In the genomic region with DNA sequence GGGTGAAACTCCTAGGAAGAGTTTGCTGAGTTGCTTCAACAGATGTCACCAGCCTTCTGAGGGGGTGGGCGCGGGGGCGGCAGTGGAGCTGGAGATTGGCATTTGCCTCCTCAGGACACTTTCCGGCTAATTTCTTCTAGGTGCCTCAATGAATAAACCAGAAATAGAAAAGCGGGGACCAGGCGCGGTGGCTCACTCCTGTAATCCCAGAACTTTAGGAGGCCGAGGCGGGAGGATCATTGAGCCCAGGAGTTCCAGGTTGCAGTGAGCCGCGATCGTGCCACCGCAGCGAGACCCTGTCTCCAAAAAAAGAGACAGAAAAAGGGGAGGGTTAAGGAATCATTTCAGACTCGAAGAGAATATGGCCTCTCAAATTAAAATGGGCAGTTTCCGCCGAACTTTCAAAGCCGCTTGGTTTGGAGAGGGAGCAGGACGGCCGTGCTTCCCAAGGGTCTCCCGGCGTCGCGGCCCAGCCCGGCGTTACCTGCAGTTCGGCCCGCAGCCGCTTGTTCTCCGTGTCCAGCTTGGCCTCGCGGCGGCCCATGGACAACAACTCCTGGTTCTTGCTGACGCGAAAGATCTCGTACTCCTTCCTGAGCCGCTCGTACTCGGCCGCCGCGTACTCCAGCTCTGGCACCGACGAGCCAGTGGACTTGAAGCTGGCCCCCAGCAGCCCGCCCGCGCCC, we compare ENCODE assay signal across 8 cellular contexts. TPM values are rescaled to one million over a fixed set of nuclear protein-coding genes. Genes with fewer than 3 reads are reported as not detected.
DNase-seq lines count a peak whose midpoint lies in the region; ATAC-seq and TF ChIP-seq lines count a peak whose summit lies in the region.

No MANE protein-coding gene starts in this region.

- no peak overlapping the region for H2AK5ac ChIP-seq in trophoblast cell (ENCODE audit: low read length)

- H3K4me3 Mint-ChIP-seq in T-helper 2 cell treated with Interferon-gamma antibody and Interleukin-4, amounts not matched to agents 5 μg/mL and 100 μg/mL, for 36 hours, result peak overlapping the region; percentile 96

- H3K4me2 ChIP-seq in trophoblast cell (ENCODE audit: low read length), result peak overlapping the region; percentile 86

- peak; percentile 11 to 63 (median 56) for TF ChIP-seq CTCF in adrenal gland (IDR thresholded peaks at IDR 0.05)
- TF ChIP-seq CTCF in heart right ventricle (IDR thresholded peaks at IDR 0.05), result peak in 7 of 9 donors; percentile 12 to 53 (median 40)

- H3K79me2 ChIP-seq in trophoblast cell (ENCODE audit: control insufficient read depth, insufficient read depth, low read length, poor library complexity), result peaks cover 10% of the 10 kb centered on the region

- no peak for TF ChIP-seq POLR2A in adrenal gland (IDR thresholded peaks at IDR 0.05)

- 2 to 7% (median 3%) methylated on average over 24 to 47 of the region's 47 CpGs for WGBS in adrenal gland, 4 donors
- WGBS in heart right ventricle, 2 donors, result 3 to 4% methylated on average over 47 of the region's 47 CpGs
- no CpG with 5 or more reads among the region's 47 CpGs for WGBS in trophoblast cell (ENCODE audit: extremely low coverage, insufficient coverage, insufficient read length)

- peak overlapping the region; percentile 66 for H4K91ac ChIP-seq in trophoblast cell (ENCODE audit: low read depth, low read length)

- H3K27me3 ChIP-seq in adrenal gland (no peaks in the 10 kb centered on the region), heart right ventricle (no peaks in the 10 kb centered on the region), trophoblast cell (ENCODE audit: insufficient read depth, low read length) (no peaks in the 10 kb centered on the region)

- H3K36me3 ChIP-seq in adrenal gland (replicated peaks in 1 of 2) (peaks cover 0 to 21% of the 10 kb centered on the region in 2 donors), heart right ventricle (peaks cover 0 to 36% (median 16%) of the 10 kb centered on the region in 9 donors), trophoblast cell (ENCODE audit: control insufficient read depth in 1 of 2, insufficient read depth in 2 of 2, low read length in 2 of 2) (no peaks in the 10 kb centered on the region)

- peaks cover 10 to 42% of the 10 kb centered on the region in 2 donors for H3K4me1 ChIP-seq in adrenal gland (replicated peaks in 1 of 2)
- H3K4me1 ChIP-seq in heart right ventricle, result peaks cover 9 to 48% (median 37%) of the 10 kb centered on the region in 9 donors
- peaks cover 4 to 5% of the 10 kb centered on the region in 2 experiments for H3K4me1 ChIP-seq in trophoblast cell (ENCODE audit: control insufficient read depth in 1 of 2, insufficient read depth in 2 of 2, low read length in 2 of 2)

- H3K4me3 ChIP-seq in adrenal gland, result peak overlapping the region; percentile 5 to 96 (median 66)
- H3K4me3 ChIP-seq in heart right ventricle, result peak overlapping the region; percentile 32 to 95 (median 84)
- peak overlapping the region; percentile 100 for H3K4me3 ChIP-seq in trophoblast cell (ENCODE audit: low read depth, low read length)

- H3K79me1 ChIP-seq in trophoblast cell (ENCODE audit: low read length), result peaks cover 10% of the 10 kb centered on the region

- no peak for DNase-seq in T-helper 2 cell treated with Interferon-gamma antibody and Interleukin-4, amounts not matched to agents 5 μg/mL and 100 μg/mL, for 36 hours (ENCODE audit: low spot score)
- DNase-seq in T-helper 2 cell, result no peak
- DNase-seq in NCI-H774 (lab: John Stamatoyannopoulos, UW), result peak; percentile 53
- DNase-seq in adrenal gland, result peak; percentile 77 to 88 (median 83)
- DNase-seq in heart right ventricle, result peak; percentile 60 to 74
- DNase-seq in trophoblast cell, result peak; percentile 70 to 83
- no peak for DNase-seq in NCI-H187 treated with DMSO at 0.1 percent for 48 hours (lab: John Stamatoyannopoulos, UW)

- H2BK12ac ChIP-seq in trophoblast cell (ENCODE audit: low read length), result no peak overlapping the region

- intact Hi-C loops in adrenal gland (cut with DNase I), result no loop called here
- intact Hi-C loops in heart right ventricle (cut with DNase I), result loop anchor here in 8 of 10 donors (2.0 to 10.0 kb wide), 7 partner anchors 59 to 1766 kb away; partner anchors contain the start of genes CDV3 (in 6 of the 8), ANAPC13 (in 1 of the 8), CEP63 (in 1 of the 8) and UBA5 (in 1 of the 8)

- H3K9ac ChIP-seq in trophoblast cell (ENCODE audit: low read length), result peak overlapping the region; percentile 73

- peaks cover 20% of the 10 kb centered on the region for H3K36me3 Mint-ChIP-seq in T-helper 2 cell treated with Interferon-gamma antibody and Interleukin-4, amounts not matched to agents 5 μg/mL and 100 μg/mL, for 36 hours (ENCODE audit: low read depth)

- H3K4me1 Mint-ChIP-seq in T-helper 2 cell treated with Interferon-gamma antibody and Interleukin-4, amounts not matched to agents 5 μg/mL and 100 μg/mL, for 36 hours (ENCODE audit: low read depth), result peaks cover 36% of the 10 kb centered on the region

- peak overlapping the region; percentile 87 for H4K8ac ChIP-seq in trophoblast cell (ENCODE audit: low read depth, low read length)

- H2BK5ac ChIP-seq in trophoblast cell (ENCODE audit: low read depth, low read length, poor library complexity), result peak overlapping the region; percentile 92

- H3K14ac ChIP-seq in trophoblast cell (ENCODE audit: low read length), result peak overlapping the region; percentile 94

- H3K9me3 Mint-ChIP-seq in T-helper 2 cell treated with Interferon-gamma antibody and Interleukin-4, amounts not matched to agents 5 μg/mL and 100 μg/mL, for 36 hours, result no peaks in the 10 kb centered on the region

- H4K12ac ChIP-seq in trophoblast cell (ENCODE audit: low read depth, low read length), result peak overlapping the region; percentile 94

- H3K27me3 Mint-ChIP-seq in T-helper 2 cell treated with Interferon-gamma antibody and Interleukin-4, amounts not matched to agents 5 μg/mL and 100 μg/mL, for 36 hours (ENCODE audit: low read depth), result no peaks in the 10 kb centered on the region

- H2AFZ ChIP-seq in trophoblast cell (ENCODE audit: insufficient read depth, low read length, poor library complexity), result peak overlapping the region; percentile 98

- H3K9me3 ChIP-seq in adrenal gland (replicated peaks in 1 of 3) (no peaks in the 10 kb centered on the region), heart right ventricle (no peaks in the 10 kb centered on the region), trophoblast cell (ENCODE audit: insufficient read depth, low read depth, low read length) (no peaks in the 10 kb centered on the region)

- H3K18ac ChIP-seq in trophoblast cell (ENCODE audit: low read length), result peak overlapping the region; percentile 70

- peak overlapping the region; percentile 91 for H3K27ac Mint-ChIP-seq in T-helper 2 cell treated with Interferon-gamma antibody and Interleukin-4, amounts not matched to agents 5 μg/mL and 100 μg/mL, for 36 hours

- H3K4ac ChIP-seq in trophoblast cell (ENCODE audit: low read depth, low read length), result peak overlapping the region; percentile 85

- peak; percentile 30 for ATAC-seq in HG02938 (IDR thresholded peaks at IDR 0.05; ENCODE audit: unreplicated experiment)
- peak in 6 of 8 donors; percentile 1 to 37 (median 14) for ATAC-seq in heart right ventricle

- H3K23ac ChIP-seq in trophoblast cell (ENCODE audit: low read length), result no peak overlapping the region

- H3K27ac ChIP-seq in adrenal gland, result peak overlapping the region; percentile 40 to 100 (median 98)
- H3K27ac ChIP-seq in heart right ventricle, result peak overlapping the region; percentile 88 to 99 (median 98)
- peak overlapping the region; percentile 94 for H3K27ac ChIP-seq in trophoblast cell (ENCODE audit: low read depth, low read length)

- peak overlapping the region; percentile 35 for H2BK120ac ChIP-seq in trophoblast cell (ENCODE audit: insufficient read depth, low read length, poor library complexity)

RNA-seq across cellular contexts. Expression of gene NPHP3, which starts 0.6 kb away (rescaled TPM):
- 10 to 100 TPM; 10.3 to 78.0 (median 22.2) TPM for total RNA-seq in adrenal gland
- polyA plus RNA-seq in adrenal gland, result 10 to 100 TPM; 14.5 to 42.2 (median 38.1) TPM
- 10 to 100 TPM in 6 of 10 donors, 1 to 10 TPM in 4; 6.6 to 13.7 (median 10.2) TPM for total RNA-seq in heart right ventricle
- polyA plus RNA-seq in heart right ventricle, result 10 to 100 TPM in 1 of 2 donors, 1 to 10 TPM in 1; 3.8 to 21.3 TPM
- 13.7 and 14.7 TPM in 2 replicates for polyA plus RNA-seq in trophoblast cell (2013)

Comparison
In these comparisons a context has a peak if more than half of its experiments do, and no peak if none do; other contexts are left out.
1. DNase-seq: peak in NCI-H774 (single experiment), adrenal gland (7 of 7), heart right ventricle (2 of 2) and trophoblast cell (2 of 2); none in T-helper 2 cell treated with Interferon-gamma antibody and Interleukin-4, amounts not matched to agents 5 μg/mL and 100 μg/mL, for 36 hours (single experiment), T-helper 2 cell (0 of 5) and NCI-H187 treated with DMSO at 0.1 percent for 48 hours (single experiment).
2. intact Hi-C loops: an anchor here in heart right ventricle (2.0 to 10.0 kb wide); none called in adrenal gland.
3. Peak in every context shown above with its lines, with median percentiles within 50 percentile points of each other: H3K27ac ChIP-seq and H3K4me3 ChIP-seq.